Comparison of ENCODE assay signal across 8 cellular contexts in genomic region chr6:56292505-56293181, GRCh38. TPM values are rescaled to one million over a fixed set of nuclear protein-coding genes. Genes with fewer than 3 reads are reported as not detected.
A peak's percentile ranks its signal among the peaks of the same experiment; 100 is the strongest.
DNase-seq lines count a peak whose midpoint lies in the region; ATAC-seq, FAIRE-seq and TF ChIP-seq lines count a peak whose summit lies in the region.

No MANE protein-coding gene starts in this region.

- ATAC-seq in GM18868 (IDR thresholded peaks at IDR 0.05; ENCODE audit: unreplicated experiment) (peak; percentile 71), gastroesophageal sphincter (peak; percentile 53)
- no peak for ATAC-seq in activated T-cell treated with anti-CD3 and anti-CD28 coated beads, Interleukin-2, amount 50 U/mL, for 4 hours

- peak; percentile 92 for FAIRE-seq in A204.1 (lab: Jason Lieb, UNC)
- no peak for FAIRE-seq in GM19239 (lab: Jason Lieb, UNC)

- H3K4me3 Mint-ChIP-seq in activated T-cell treated with anti-CD3 and anti-CD28 coated beads, Interleukin-2, amount 50 U/mL, for 4 hours, result no peak overlapping the region

- H3K27me3 Mint-ChIP-seq in activated T-cell treated with anti-CD3 and anti-CD28 coated beads, Interleukin-2, amount 50 U/mL, for 4 hours (ENCODE audit: low read depth), result no peaks in the 10 kb centered on the region

- H3K4me3 ChIP-seq in gastroesophageal sphincter, result no peak overlapping the region

- H3K27me3 ChIP-seq in gastroesophageal sphincter, result no peaks in the 10 kb centered on the region

- no peaks in the 10 kb centered on the region for H3K36me3 ChIP-seq in gastroesophageal sphincter

- TF ChIP-seq CTCF in gastroesophageal sphincter (IDR thresholded peaks at IDR 0.05), result peak; percentile 35 to 80 (median 69)

- no peak overlapping the region for H3K27ac ChIP-seq in gastroesophageal sphincter

- H3K9me3 Mint-ChIP-seq in activated T-cell treated with anti-CD3 and anti-CD28 coated beads, Interleukin-2, amount 50 U/mL, for 4 hours, result no peaks in the 10 kb centered on the region

- peak; percentile 62 for DNase-seq in NCI-H1694 (lab: John Stamatoyannopoulos, UW)
- peak; percentile 49 for DNase-seq in SW480 (ENCODE audit: low spot score)
- DNase-seq in putamen (ENCODE audit: low spot score), result peak; percentile 7
- DNase-seq in GM19239 (ENCODE audit: insufficient read length, low spot score), result no peak
- no peak for DNase-seq in activated T-cell treated with anti-CD3 and anti-CD28 coated beads, Interleukin-2, amount 50 U/mL, for 4 hours

- no peaks in the 10 kb centered on the region for H3K36me3 Mint-ChIP-seq in activated T-cell treated with anti-CD3 and anti-CD28 coated beads, Interleukin-2, amount 50 U/mL, for 4 hours (ENCODE audit: insufficient read depth)

- H3K9me3 ChIP-seq in gastroesophageal sphincter, result no peaks in the 10 kb centered on the region

- WGBS in gastroesophageal sphincter (ENCODE audit: low coverage in 1 of 2), 2 donors, result 56 to 68% methylated on average over 1 of the region's 1 CpG

- H3K4me1 Mint-ChIP-seq in activated T-cell treated with anti-CD3 and anti-CD28 coated beads, Interleukin-2, amount 50 U/mL, for 4 hours (ENCODE audit: low read depth), result no peaks in the 10 kb centered on the region

- H3K4me1 ChIP-seq in gastroesophageal sphincter, result peaks cover 0 to 11% (median 0%) of the 10 kb centered on the region in 3 donors

- no peak for TF ChIP-seq POLR2A in gastroesophageal sphincter (IDR thresholded peaks at IDR 0.05)

- TF ChIP-seq EP300 in gastroesophageal sphincter (IDR thresholded peaks at IDR 0.05), result no peak

RNA-seq across cellular contexts. Expression of gene COL21A1, which starts 45.3 kb away (rescaled TPM):
- total RNA-seq in gastroesophageal sphincter, result 10 to 100 TPM in 2 of 4 donors, 1 to 10 TPM in 2; 5.3 to 47.1 (median 15.6) TPM
- not detected for total RNA-seq in activated T-cell treated with anti-CD3 and anti-CD28 coated beads, Interleukin-2, amount 50 U/mL, for 4 hours

Comparison
In these comparisons a context has a peak if more than half of its experiments do, and no peak if none do; other contexts are left out.
1. ATAC-seq: peak in GM18868 (single experiment) and gastroesophageal sphincter (single experiment); none in activated T-cell treated with anti-CD3 and anti-CD28 coated beads, Interleukin-2, amount 50 U/mL, for 4 hours (0 of 2).
2. DNase-seq: peak in NCI-H1694 (single experiment), SW480 (single experiment) and putamen (single experiment); none in GM19239 (single experiment) and activated T-cell treated with anti-CD3 and anti-CD28 coated beads, Interleukin-2, amount 50 U/mL, for 4 hours (single experiment).
3. RNA of gene COL21A1, which starts 45.3 kb away (total RNA-seq): 5.3 to 47.1 TPM in gastroesophageal sphincter; not detected in activated T-cell treated with anti-CD3 and anti-CD28 coated beads, Interleukin-2, amount 50 U/mL, for 4 hours; every median in the first group is over 4 times any median in the second.